13 cellular contexts compared by ENCODE assay signal in genomic region chr19:34178276-34178614, GRCh38. TPM values are rescaled to one million over a fixed set of nuclear protein-coding genes. Genes with fewer than 3 reads are reported as not detected.
DNase-seq lines count a peak whose midpoint lies in the region; FAIRE-seq and TF ChIP-seq lines count a peak whose summit lies in the region.
"Had no signal": no experiment of that assay in that cellular context is flagged by ENCODE, and none has a peak within 500 bp of the region (broad histone marks: within the 10 kb centered on the region; RNA-seq: fewer than 3 reads in every experiment).

No MANE protein-coding gene starts in this region.

- H3K9me3 Mint-ChIP-seq in IgD-negative memory B cell (no peaks in the 10 kb centered on the region), brain (no peaks in the 10 kb centered on the region), neural crest cell (no peaks in the 10 kb centered on the region)
- H3K9me3 Mint-ChIP-seq: stimulated activated naive B cell treated with anti-CD40 and anti-IgM and Interleukin-4, amounts not matched to agents 10 μg/mL and 1 μg/mL and 100 μg/mL, for 72 hours had no signal

- H3K4me3 Mint-ChIP-seq in IgD-negative memory B cell (peak overlapping the region; percentile 15 to 85 (median 40)), brain (peak overlapping the region; percentile 57 to 90 (median 72)), neural crest cell (peak overlapping the region; percentile 25)

- H3K27me3 Mint-ChIP-seq in IgD-negative memory B cell (no peaks in the 10 kb centered on the region), brain (peaks cover 2% of the 10 kb centered on the region), neural crest cell (ENCODE audit: low read depth) (no peaks in the 10 kb centered on the region)
- H3K27me3 Mint-ChIP-seq: stimulated activated naive B cell treated with anti-CD40 and anti-IgM and Interleukin-4, amounts not matched to agents 10 μg/mL and 1 μg/mL and 100 μg/mL, for 72 hours had no signal

- TF ChIP-seq CTCF in GM06990 (IDR thresholded peaks at IDR 0.05; ENCODE audit: insufficient read depth, low read length, poor library complexity, severe bottlenecking) (no peak), brain (conservative IDR thresholded peaks at IDR 0.05) (no peak), neural crest cell (conservative IDR thresholded peaks at IDR 0.05) (no peak), D721Med (IDR thresholded peaks at IDR 0.05; ENCODE audit: insufficient read depth, missing control alignments) (no peak)

- H3K4me3 ChIP-seq in GM06990 (replicated peaks; ENCODE audit: low read depth, low read length): peak overlapping the region; percentile 26

- H3K27ac Mint-ChIP-seq in IgD-negative memory B cell (peak overlapping the region in 1 of 3 donors; percentile 1), brain (peak overlapping the region; percentile 18 to 88 (median 43)), neural crest cell (ENCODE audit: unreplicated experiment) (no peak overlapping the region)
- H3K27ac Mint-ChIP-seq: stimulated activated naive B cell treated with anti-CD40 and anti-IgM and Interleukin-4, amounts not matched to agents 10 μg/mL and 1 μg/mL and 100 μg/mL, for 72 hours had no signal

- H3K36me3 Mint-ChIP-seq in IgD-negative memory B cell: peaks cover 4% of the 10 kb centered on the region
- peaks cover 67% of the 10 kb centered on the region for H3K36me3 Mint-ChIP-seq in brain
- H3K36me3 Mint-ChIP-seq in neural crest cell (ENCODE audit: low read depth): peaks cover 6% of the 10 kb centered on the region

- no peak overlapping the region for H3K27ac ChIP-seq in caudate nucleus (ENCODE audit: low read depth, low read length)

- FAIRE-seq in D721Med (lab: Jason Lieb, UNC): no peak

- no peak for DNase-seq in GM06990 (ENCODE audit: extremely low read depth, insufficient read length)
- DNase-seq in neural crest cell (ENCODE audit: low read depth, low spot score): no peak
- DNase-seq in caudate nucleus (lab: John Stamatoyannopoulos, UW): no peak
- DNase-seq in NCI-H345 (lab: John Stamatoyannopoulos, UW): no peak
- DNase-seq in D721Med (ENCODE audit: insufficient read length, low spot score): no peak
- DNase-seq: activated CD8-positive, alpha-beta memory T cell treated with anti-CD3 and anti-CD28 coated beads, Interleukin-2, amount 50 U/mL, for 48 hours; DMS53; NCI-H1436; NCI-H774; occipital lobe; stimulated activated naive B cell treated with anti-CD40 and anti-IgM and Interleukin-4, amounts not matched to agents 10 μg/mL and 1 μg/mL and 100 μg/mL, for 72 hours had no signal

- H3K27me3 ChIP-seq in GM06990 (replicated peaks; ENCODE audit: control insufficient read depth, insufficient read depth, low read length): no peaks in the 10 kb centered on the region

- H3K4me1 Mint-ChIP-seq in IgD-negative memory B cell: peaks cover 49 to 66% (median 65%) of the 10 kb centered on the region in 3 donors
- H3K4me1 Mint-ChIP-seq in brain: peaks cover 98% of the 10 kb centered on the region
- peaks cover 65% of the 10 kb centered on the region for H3K4me1 Mint-ChIP-seq in neural crest cell

- peaks cover 1% of the 10 kb centered on the region for H3K36me3 ChIP-seq in GM06990 (ENCODE audit: control insufficient read depth, insufficient read depth, low read length)

RNA-seq across cellular contexts. Expression of gene LSM14A, which starts 5.9 kb away (rescaled TPM):
- polyA plus RNA-seq in IgD-negative memory B cell (154 TPM), brain (ENCODE audit: insufficient read depth, low read depth, low replicate concordance) (61.3 TPM)
- 141 and 153 TPM in 2 replicates for total RNA-seq in neural crest cell
